In the genomic region with DNA sequence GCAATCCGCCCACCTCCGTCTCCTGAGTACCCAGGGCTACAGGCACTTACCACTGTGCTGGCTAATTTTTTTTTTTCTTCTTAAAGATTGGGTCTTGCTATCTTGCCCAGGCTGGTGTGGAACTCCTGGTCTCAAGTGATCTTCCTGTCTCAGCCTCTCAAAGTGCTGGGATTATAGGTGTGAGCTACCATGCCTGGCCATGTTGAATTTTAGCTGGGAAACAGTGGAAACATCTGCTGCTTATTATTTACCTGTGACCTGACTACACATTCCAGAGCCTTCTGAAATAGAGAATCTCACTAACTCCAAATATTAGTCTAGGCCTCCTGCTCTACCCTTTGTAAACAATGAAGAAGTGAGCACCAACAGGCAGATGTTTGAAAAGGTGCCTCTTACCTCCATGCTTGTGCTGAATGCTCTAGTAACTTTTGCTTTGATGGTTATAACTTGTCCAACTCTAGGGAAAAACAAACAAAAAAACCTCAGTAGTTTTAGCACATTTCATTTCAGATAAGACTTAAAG, we compare ENCODE assay signal across 35 cellular contexts. TPM values are rescaled to one million over a fixed set of nuclear protein-coding genes. Genes with fewer than 3 reads are reported as not detected.
"Had no signal": no experiment of that assay in that cellular context is flagged by ENCODE, and none has a peak within 500 bp of the region (broad histone marks: within the 10 kb centered on the region; RNA-seq: fewer than 3 reads in every experiment).

No MANE protein-coding gene starts in this region.

- H2AFZ ChIP-seq: neural progenitor cell, parathyroid adenoma had no signal

- H3K4me3 Mint-ChIP-seq: memory B cell; mesothelial cell of epicardium; naive thymus-derived CD4-positive, alpha-beta T cell; nephron; neural progenitor cell; stimulated activated effector memory CD8-positive, alpha-beta T cell treated with anti-CD3 and anti-CD28 coated beads, Interleukin-12 subunit alpha, Interleukin-12 subunit beta, amount 100 ng/mL, for 72 hours had no signal

- FAIRE-seq: endothelial cell of umbilical vein, islet of Langerhans had no signal

- H3K9me3 Mint-ChIP-seq: memory B cell; neural progenitor cell; stimulated activated effector memory CD8-positive, alpha-beta T cell treated with anti-CD3 and anti-CD28 coated beads, Interleukin-12 subunit alpha, Interleukin-12 subunit beta, amount 100 ng/mL, for 72 hours had no signal

- ATAC-seq: heart right ventricle; left cardiac atrium; left ventricle myocardium superior; naive thymus-derived CD4-positive, alpha-beta T cell; stimulated activated effector memory CD8-positive, alpha-beta T cell treated with anti-CD3 and anti-CD28 coated beads, Interleukin-12 subunit alpha, Interleukin-12 subunit beta, amount 100 ng/mL, for 72 hours had no signal

- H3K4me1 Mint-ChIP-seq: memory B cell, mesothelial cell of epicardium, nephron had no signal

- H3K27ac ChIP-seq: coronary artery, esophagus squamous epithelium, heart right ventricle, neural progenitor cell, parathyroid adenoma, prostate gland, right atrium auricular region, sigmoid colon, stomach, thyroid gland, vagina had no signal

- H3K9ac ChIP-seq: neural progenitor cell, parathyroid adenoma had no signal

- H3K27me3 ChIP-seq: neural progenitor cell, right atrium auricular region, sigmoid colon, thyroid gland, vagina had no signal

- H3K9me3 ChIP-seq: esophagus squamous epithelium, heart right ventricle, prostate gland, right atrium auricular region, sigmoid colon, stomach, thyroid gland, vagina had no signal

- H3K79me2 ChIP-seq: parathyroid adenoma had no signal

- H3K27ac Mint-ChIP-seq: memory B cell; mesothelial cell of epicardium; naive thymus-derived CD4-positive, alpha-beta T cell; nephron; neural progenitor cell; stimulated activated effector memory CD8-positive, alpha-beta T cell treated with anti-CD3 and anti-CD28 coated beads, Interleukin-12 subunit alpha, Interleukin-12 subunit beta, amount 100 ng/mL, for 72 hours had no signal

- H3K4me1 ChIP-seq: esophagus squamous epithelium, heart right ventricle, parathyroid adenoma, prostate gland, right atrium auricular region, sigmoid colon, stomach, thyroid gland, vagina had no signal

- H3K4me3 ChIP-seq: coronary artery, esophagus squamous epithelium, heart right ventricle, lung, neural progenitor cell, prostate gland, right atrium auricular region, sigmoid colon, stomach, thyroid gland, vagina had no signal

- H3K36me3 Mint-ChIP-seq: memory B cell; mesothelial cell of epicardium; naive thymus-derived CD4-positive, alpha-beta T cell; neural progenitor cell; stimulated activated effector memory CD8-positive, alpha-beta T cell treated with anti-CD3 and anti-CD28 coated beads, Interleukin-12 subunit alpha, Interleukin-12 subunit beta, amount 100 ng/mL, for 72 hours had no signal

- DNase-seq: dermis blood vessel endothelial cell; effector memory CD4-positive, alpha-beta T cell; esophagus squamous epithelium; foreskin melanocyte; glutamatergic neuron; heart right ventricle; hippocampal formation; left cardiac atrium; left ventricle myocardium superior; naive thymus-derived CD4-positive, alpha-beta T cell; sigmoid colon; stimulated activated CD4-positive, alpha-beta T cell treated with anti-CD3 and anti-CD28 coated beads, Interleukin-2, amount 100 ng/mL, for 24 hours; stimulated activated CD4-positive, alpha-beta T cell treated with anti-CD3 and anti-CD28 coated beads, Interleukin-4, amount 100 ng/mL, for 24 hours; stimulated activated naive CD4-positive, alpha-beta T cell treated with Interleukin-2 at 50 U/mL for 16 hours; stomach; thyroid gland; trophoblast cell had no signal

- H3K36me3 ChIP-seq: esophagus squamous epithelium, heart right ventricle, neural progenitor cell, prostate gland, right atrium auricular region, sigmoid colon, stomach, thyroid gland, vagina had no signal

- H3K4me2 ChIP-seq: neural progenitor cell had no signal

RNA-seq across cellular contexts. Expression of gene ACOT12, which starts 22.5 kb away (rescaled TPM):
- total RNA-seq: dermis blood vessel endothelial cell, endothelial cell of umbilical vein, epithelial cell of proximal tubule, esophagus squamous epithelium, heart right ventricle, kidney epithelial cell, left cardiac atrium, left ventricle myocardium superior, lung, mesothelial cell of epicardium, osteoblast, right atrium auricular region, stomach, subcutaneous adipose tissue, thyroid gland, ureter, vagina had no signal
- polyA plus RNA-seq: endothelial cell of umbilical vein; lung; naive thymus-derived CD4-positive, alpha-beta T cell; stomach had no signal
